8 cellular contexts compared by ENCODE assay signal in the genomic region with DNA sequence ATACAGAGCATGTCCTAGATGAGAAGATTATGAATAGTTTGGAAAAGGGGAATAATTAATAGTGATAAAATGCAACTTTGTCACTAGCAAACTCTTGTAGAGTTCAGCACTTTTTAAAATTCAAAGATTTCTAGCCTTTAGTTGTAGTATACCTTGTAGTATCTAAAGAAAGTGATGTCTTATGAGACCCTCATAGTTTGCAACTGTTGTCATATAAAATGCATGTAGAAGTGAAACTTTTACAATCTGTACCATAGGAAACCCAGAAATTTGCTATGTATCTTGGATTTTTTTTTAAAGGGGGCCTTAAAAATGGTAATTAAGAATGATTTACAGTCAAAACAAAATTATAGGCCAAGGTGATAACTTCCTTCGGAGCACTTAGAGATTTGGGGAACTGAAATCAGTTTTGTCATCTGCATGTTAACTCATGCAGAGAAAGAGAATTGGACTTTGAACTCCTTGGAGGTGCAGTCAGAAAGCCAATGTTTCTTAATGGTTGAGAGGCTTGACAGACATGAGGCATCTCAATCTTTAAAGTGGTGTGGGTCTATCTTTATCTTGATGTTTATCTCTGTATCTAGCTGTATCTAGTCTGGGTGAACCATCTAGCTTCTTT. TPM values are rescaled to one million over a fixed set of nuclear protein-coding genes. Genes with fewer than 3 reads are reported as not detected.
DNase-seq lines count a peak whose midpoint lies in the region; ATAC-seq and TF ChIP-seq lines count a peak whose summit lies in the region.

No MANE protein-coding gene starts in this region.

- DNase-seq in OCI-LY7 (ENCODE audit: low spot score) (peak; percentile 95), MG63 (no peak), 8988T (no peak), endothelial cell (ENCODE audit: low spot score) (no peak), epidermal melanocyte (ENCODE audit: insufficient read length, low spot score) (no peak)

- POLR2A ChIA-PET in OCI-LY7 (lab: Charles Lee) = interaction anchor here (1.0 to 1.3 kb wide), 4 partner anchors 15 to 44 kb away, joined by 3 to 4 read pairs (median 4); no protein-coding TSS in a partner anchor

- peaks cover 5% of the 10 kb centered on the region for H3K27me3 Mint-ChIP-seq in endothelial cell (ENCODE audit: unreplicated experiment)

- peak; percentile 64 for ATAC-seq in GM18517 (IDR thresholded peaks at IDR 0.05; ENCODE audit: unreplicated experiment)
- peak; percentile 53 for ATAC-seq in HG02642 (IDR thresholded peaks at IDR 0.05; ENCODE audit: poor library complexity, unreplicated experiment)

- no TSS peak for BruUV-seq in OCI-LY7 (replicated peaks; lab: Mats Ljungman, UMichigan)

- no peak overlapping the region for H3K4me3 Mint-ChIP-seq in endothelial cell (ENCODE audit: unreplicated experiment)

- no peaks in the 10 kb centered on the region for H3K36me3 Mint-ChIP-seq in endothelial cell (ENCODE audit: low read depth, unreplicated experiment)

- H3K4me1 ChIP-seq in OCI-LY7 (ENCODE audit: insufficient read depth, low read length, poor library complexity, severe bottlenecking) = peaks cover 74% of the 10 kb centered on the region
- peaks cover 12% of the 10 kb centered on the region for H3K4me1 ChIP-seq in muscle layer of colon (ENCODE audit: insufficient read depth, low read length)

- H3K4me3 ChIP-seq in OCI-LY7 (ENCODE audit: low read depth, low read length, poor library complexity, severe bottlenecking) = peak overlapping the region; percentile 78
- H3K4me3 ChIP-seq in muscle layer of colon (ENCODE audit: low read depth in 1 of 2, low read length in 2 of 2) = peak overlapping the region; percentile 91 to 96
- H3K4me3 ChIP-seq in MG63 = no peak overlapping the region

- H3K36me3 ChIP-seq in OCI-LY7 (ENCODE audit: insufficient read depth, low read length) = peaks cover 8% of the 10 kb centered on the region; the same call in 1 of the 2 replicates
- no peaks in the 10 kb centered on the region for H3K36me3 ChIP-seq in muscle layer of colon (ENCODE audit: insufficient read depth, low read length)
- H3K36me3 ChIP-seq in MG63 = no peaks in the 10 kb centered on the region

- no peaks in the 10 kb centered on the region for H3K9me2 ChIP-seq in OCI-LY7 (ENCODE audit: insufficient read depth, low read length)

- intact Hi-C loops in OCI-LY7 (cut with micrococcal nuclease; ENCODE audit: unreplicated experiment) = loop anchor here (1.0 to 10.0 kb wide), 7 partner anchors 36 to 1209 kb away; a partner anchor contains a TSS

- H3K9me3 Mint-ChIP-seq in endothelial cell (ENCODE audit: unreplicated experiment) = no peaks in the 10 kb centered on the region

- peak overlapping the region; percentile 94 for H3K4me2 ChIP-seq in OCI-LY7 (ENCODE audit: low read length)

- peaks cover 50% of the 10 kb centered on the region for H3K79me2 ChIP-seq in OCI-LY7 (ENCODE audit: insufficient read depth, low read depth, low read length)

- no peak for TF ChIP-seq CTCF in OCI-LY7 (conservative IDR thresholded peaks at IDR 0.05; ENCODE audit: low read length)
- no peak for TF ChIP-seq CTCF in endothelial cell (IDR thresholded peaks at IDR 0.05; ENCODE audit: unreplicated experiment)

- H3K9me3 ChIP-seq in OCI-LY7 (ENCODE audit: low read length) (peaks cover 11% of the 10 kb centered on the region; the same call in 1 of the 2 replicates), muscle layer of colon (ENCODE audit: low read length) (no peaks in the 10 kb centered on the region), MG63 (no peaks in the 10 kb centered on the region)

- no peaks in the 10 kb centered on the region for H4K20me1 ChIP-seq in OCI-LY7 (ENCODE audit: insufficient read depth, low read length)

- CTCF ChIA-PET in OCI-LY7 (lab: Charles Lee; ENCODE audit: unreplicated experiment) = no interaction called here

- H3K27ac ChIP-seq in OCI-LY7 (ENCODE audit: low read depth, low read length, poor library complexity, severe bottlenecking) (peak overlapping the region; percentile 99), muscle layer of colon (ENCODE audit: low read depth, low read length) (peak overlapping the region; percentile 74)

- H3K9ac ChIP-seq in muscle layer of colon (ENCODE audit: low read length) = peak overlapping the region; percentile 99

- H2AFZ ChIP-seq in OCI-LY7 (ENCODE audit: low read length) = peak overlapping the region; percentile 78; the same call in 1 of the 2 replicates

- H3K4me1 Mint-ChIP-seq in endothelial cell (ENCODE audit: unreplicated experiment) = peaks cover 12% of the 10 kb centered on the region

- no peak overlapping the region for H3K27ac Mint-ChIP-seq in endothelial cell (ENCODE audit: unreplicated experiment)

- H3K27me3 ChIP-seq in muscle layer of colon (ENCODE audit: control insufficient read depth in 1 of 2, insufficient read depth in 2 of 2, low read length in 2 of 2) (no peaks in the 10 kb centered on the region), MG63 (no peaks in the 10 kb centered on the region)

RNA-seq across cellular contexts. Expression of a gene that starts 1.3 kb away (rescaled TPM):
- total RNA-seq in OCI-LY7 (2014; rRNA removed; shearing (Covaris generic)) = 5.9 and 10.1 TPM in 2 replicates
- total RNA-seq in OCI-LY7 (2022) (22.6 and 28.4 TPM in 2 replicates), endothelial cell (ENCODE audit: unreplicated experiment) (0.26 TPM)
- total RNA-seq in MG63 (2014; rRNA removed; shearing (Covaris generic); ENCODE audit: low replicate concordance) = 0.76 and 2.3 TPM in 2 replicates
